1 cellular context compared by ENCODE assay signal in the genomic region with DNA sequence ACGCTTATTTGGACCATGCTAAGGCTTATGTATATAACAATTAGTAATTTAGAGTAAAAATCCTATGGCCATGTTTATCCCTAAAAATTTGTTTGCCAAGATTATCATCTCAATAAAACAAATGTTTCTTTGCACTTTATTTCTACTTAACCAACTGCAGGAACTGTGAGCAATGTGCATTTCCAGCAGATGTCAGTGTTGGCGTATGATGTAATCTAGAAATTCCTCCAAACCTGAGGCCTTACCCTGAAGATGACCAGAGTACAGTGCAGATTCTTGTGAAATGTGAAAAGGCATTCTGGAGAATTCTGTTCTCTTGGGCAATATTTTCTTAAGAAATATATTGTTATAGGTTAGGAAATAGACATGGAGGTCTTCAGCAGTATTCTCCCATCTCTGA.
TF ChIP-seq lines count a peak whose summit lies in the region.

No MANE protein-coding gene starts in this region.

TF ChIP-seq in K562, 482 proteins besides CTCF, POLR2A, EP300 and RAD21 (continued from another document):
- TF ChIP-seq, protein P1, sequence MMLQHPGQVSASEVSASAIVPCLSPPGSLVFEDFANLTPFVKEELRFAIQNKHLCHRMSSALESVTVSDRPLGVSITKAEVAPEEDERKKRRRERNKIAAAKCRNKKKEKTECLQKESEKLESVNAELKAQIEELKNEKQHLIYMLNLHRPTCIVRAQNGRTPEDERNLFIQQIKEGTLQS (IDR thresholded peaks at IDR 0.05), result peak; percentile 67
- TF ChIP-seq, protein P1 (CRISPR knock-in tag; conservative IDR thresholded peaks at IDR 0.05), result no peak
- TF ChIP-seq TEAD4 (IDR thresholded peaks at IDR 0.05; ENCODE audit: low read length), result peak; percentile 41
- TF ChIP-seq TEAD4 (CRISPR knock-in tag; IDR thresholded peaks at IDR 0.05; ENCODE audit: borderline replicate concordance), result no peak
- TF ChIP-seq ESRRB (CRISPR knock-in tag; IDR thresholded peaks at IDR 0.05; ENCODE audit: borderline replicate concordance), result no peak
- peak; percentile 39; the same call in 1 of the 2 replicates for TF ChIP-seq ATF7 (IDR thresholded peaks at IDR 0.05)
- TF ChIP-seq JUND (IDR thresholded peaks at IDR 0.05; ENCODE audit: borderline replicate concordance, low read depth, low read length), result 0 out of 2 replicates have a peak, but pooled peaks have one; percentile 27
- TF ChIP-seq JUND (tag; IDR thresholded peaks at IDR 0.05; ENCODE audit: borderline replicate concordance, low read depth, low read length), result no peak
- TF ChIP-seq HDGF (IDR thresholded peaks at IDR 0.05), result no peak
- peak; percentile 36; the same call in 1 of the 2 replicates for TF ChIP-seq CEBPG (CRISPR knock-in tag; IDR thresholded peaks at IDR 0.05)
- peak; percentile 49 to 88; a peak in 3 of 4 replicates for TF ChIP-seq CEBPG (tag; conservative IDR thresholded peaks at IDR 0.05 in 1 of 2, IDR thresholded peaks at IDR 0.05 in 1 of 2)
- TF ChIP-seq LEF1 (IDR thresholded peaks at IDR 0.05), result no peak
- TF ChIP-seq CEBPB (tag; IDR thresholded peaks at IDR 0.05), result peak; percentile 81
- TF ChIP-seq HNRNPK (IDR thresholded peaks at IDR 0.05; ENCODE audit: low read depth, low read length, poor library complexity, severe bottlenecking), result no peak
TF ChIP-seq in K562: peak in this region for 9.
